Comparison of ENCODE assay signal across 8 cellular contexts in genomic region chr12:121295123-121295745, GRCh38. TPM values are rescaled to one million over a fixed set of nuclear protein-coding genes. Genes with fewer than 3 reads are reported as not detected.
DNase-seq lines count a peak whose midpoint lies in the region; ATAC-seq lines count a peak whose summit lies in the region.

No MANE protein-coding gene starts in this region.

- peak overlapping the region; percentile 91 to 93 for H3K4me3 Mint-ChIP-seq in activated T-cell treated with anti-CD3 and anti-CD28 coated beads, Interleukin-2, amount 50 U/mL, for 72 hours
- peak overlapping the region; percentile 89 for H3K4me3 Mint-ChIP-seq in stimulated activated naive CD8-positive, alpha-beta T cell treated with anti-CD3 and anti-CD28 coated beads, Interleukin-15, Interleukin-2, amounts not matched to agents 100 ng/mL and 50 ng/mL, for 24 hours

- peak overlapping the region; percentile 95 for H3K27ac ChIP-seq in BLaER1
- H3K27ac ChIP-seq in HUES64 (ENCODE audit: low read depth, low read length) = no peak overlapping the region

- H3K4me1 ChIP-seq in BLaER1 (peaks cover 67% of the 10 kb centered on the region), HUES64 (ENCODE audit: insufficient read depth, low read length) (peaks cover 4% of the 10 kb centered on the region; the same call in 1 of the 2 replicates), iPS-15b (ENCODE audit: control insufficient read depth, insufficient read depth, low read length) (no peaks in the 10 kb centered on the region)

- H3K9ac ChIP-seq in BLaER1 (peak overlapping the region; percentile 98), HUES64 (ENCODE audit: low read depth, low read length) (peak overlapping the region; percentile 88; the same call in 1 of the 2 replicates), iPS-15b (ENCODE audit: low read depth, low read length) (peak overlapping the region; percentile 70)

- H3K36me3 ChIP-seq in BLaER1 (peaks cover 29% of the 10 kb centered on the region), HUES64 (ENCODE audit: insufficient read depth, low read length) (peaks cover 8% of the 10 kb centered on the region; the same call in 1 of the 2 replicates), iPS-15b (ENCODE audit: control insufficient read depth, insufficient read depth, low read length) (peaks cover 4% of the 10 kb centered on the region)

- H3K4me2 ChIP-seq in BLaER1 = peak overlapping the region; percentile 100

- H3K4me1 Mint-ChIP-seq in activated T-cell treated with anti-CD3 and anti-CD28 coated beads, Interleukin-2, amount 50 U/mL, for 72 hours (ENCODE audit: low read depth) = peaks cover 46% of the 10 kb centered on the region
- H3K4me1 Mint-ChIP-seq in stimulated activated naive CD8-positive, alpha-beta T cell treated with anti-CD3 and anti-CD28 coated beads, Interleukin-15, Interleukin-2, amounts not matched to agents 100 ng/mL and 50 ng/mL, for 24 hours (ENCODE audit: low read depth) = peaks cover 26% of the 10 kb centered on the region

- DNase-seq in activated T-cell treated with anti-CD3 and anti-CD28 coated beads, Interleukin-2, amount 50 U/mL, for 72 hours = peak in 1 of 2 donors; percentile 4
- no peak for DNase-seq in DMS153 (lab: John Stamatoyannopoulos, UW)

- H3K9me3 Mint-ChIP-seq in activated T-cell treated with anti-CD3 and anti-CD28 coated beads, Interleukin-2, amount 50 U/mL, for 72 hours = no peaks in the 10 kb centered on the region
- no peaks in the 10 kb centered on the region for H3K9me3 Mint-ChIP-seq in stimulated activated naive CD8-positive, alpha-beta T cell treated with anti-CD3 and anti-CD28 coated beads, Interleukin-15, Interleukin-2, amounts not matched to agents 100 ng/mL and 50 ng/mL, for 24 hours

- no peaks in the 10 kb centered on the region for H3K27me3 Mint-ChIP-seq in activated T-cell treated with anti-CD3 and anti-CD28 coated beads, Interleukin-2, amount 50 U/mL, for 72 hours (ENCODE audit: low read depth)
- H3K27me3 Mint-ChIP-seq in stimulated activated naive CD8-positive, alpha-beta T cell treated with anti-CD3 and anti-CD28 coated beads, Interleukin-15, Interleukin-2, amounts not matched to agents 100 ng/mL and 50 ng/mL, for 24 hours = no peaks in the 10 kb centered on the region

- H3K9me3 ChIP-seq in BLaER1 (no peaks in the 10 kb centered on the region), HUES64 (ENCODE audit: insufficient read depth, low read depth, low read length) (no peaks in the 10 kb centered on the region), iPS-15b (ENCODE audit: control insufficient read depth, insufficient read depth, low read length) (no peaks in the 10 kb centered on the region)

- no peaks in the 10 kb centered on the region for H3K27me3 ChIP-seq in BLaER1
- H3K27me3 ChIP-seq in HUES64 (ENCODE audit: insufficient read depth, low read length) = no peaks in the 10 kb centered on the region
- H3K27me3 ChIP-seq in iPS-15b (ENCODE audit: control insufficient read depth, insufficient read depth, low read length) = no peaks in the 10 kb centered on the region

- peaks cover 2 to 8% of the 10 kb centered on the region in 2 donors for H3K36me3 Mint-ChIP-seq in activated T-cell treated with anti-CD3 and anti-CD28 coated beads, Interleukin-2, amount 50 U/mL, for 72 hours (ENCODE audit: insufficient read depth in 2 of 2)
- peaks cover 21% of the 10 kb centered on the region for H3K36me3 Mint-ChIP-seq in stimulated activated naive CD8-positive, alpha-beta T cell treated with anti-CD3 and anti-CD28 coated beads, Interleukin-15, Interleukin-2, amounts not matched to agents 100 ng/mL and 50 ng/mL, for 24 hours (ENCODE audit: low read depth)

- no peak overlapping the region for H3K27ac Mint-ChIP-seq in activated T-cell treated with anti-CD3 and anti-CD28 coated beads, Interleukin-2, amount 50 U/mL, for 72 hours
- no peak overlapping the region for H3K27ac Mint-ChIP-seq in stimulated activated naive CD8-positive, alpha-beta T cell treated with anti-CD3 and anti-CD28 coated beads, Interleukin-15, Interleukin-2, amounts not matched to agents 100 ng/mL and 50 ng/mL, for 24 hours

- peak overlapping the region; percentile 99 for H3K4me3 ChIP-seq in BLaER1
- H3K4me3 ChIP-seq in HUES64 (ENCODE audit: low read length) = peak overlapping the region; percentile 85
- H3K4me3 ChIP-seq in iPS-15b (ENCODE audit: low read depth, low read length) = peak overlapping the region; percentile 91

- H4K20me1 ChIP-seq in BLaER1 = peaks cover 58% of the 10 kb centered on the region

- WGBS in HUES64 = 22% methylated on average over 5 of the region's 7 CpGs

- no peak for ATAC-seq in activated T-cell treated with anti-CD3 and anti-CD28 coated beads, Interleukin-2, amount 50 U/mL, for 72 hours (replicated peaks in 1 of 2)
- no peak for ATAC-seq in HG03520 (IDR thresholded peaks at IDR 0.05; ENCODE audit: unreplicated experiment)
- no peak for ATAC-seq in GM21360 (IDR thresholded peaks at IDR 0.05; ENCODE audit: unreplicated experiment)

RNA-seq across cellular contexts. Expression of gene CAMKK2, which starts 1.3 kb away (rescaled TPM):
- polyA plus RNA-seq in HUES64 (2013, experiment 1 of 2) = 20.2 TPM
- polyA plus RNA-seq in HUES64 (2013, experiment 2 of 2) = 20.5 TPM
- total RNA-seq in activated T-cell treated with anti-CD3 and anti-CD28 coated beads, Interleukin-2, amount 50 U/mL, for 72 hours = 10 to 100 TPM; 22.2 to 25.3 TPM

RNA-seq across cellular contexts. Expression of gene ANAPC5, which starts 57.0 kb away (rescaled TPM):
- polyA plus RNA-seq in HUES64 (2013, experiment 1 of 2) = 76.1 TPM
- 74.6 TPM for polyA plus RNA-seq in HUES64 (2013, experiment 2 of 2)
- total RNA-seq in activated T-cell treated with anti-CD3 and anti-CD28 coated beads, Interleukin-2, amount 50 U/mL, for 72 hours = 100 to 1,000 TPM; 101 to 102 TPM
